In the genomic region with DNA sequence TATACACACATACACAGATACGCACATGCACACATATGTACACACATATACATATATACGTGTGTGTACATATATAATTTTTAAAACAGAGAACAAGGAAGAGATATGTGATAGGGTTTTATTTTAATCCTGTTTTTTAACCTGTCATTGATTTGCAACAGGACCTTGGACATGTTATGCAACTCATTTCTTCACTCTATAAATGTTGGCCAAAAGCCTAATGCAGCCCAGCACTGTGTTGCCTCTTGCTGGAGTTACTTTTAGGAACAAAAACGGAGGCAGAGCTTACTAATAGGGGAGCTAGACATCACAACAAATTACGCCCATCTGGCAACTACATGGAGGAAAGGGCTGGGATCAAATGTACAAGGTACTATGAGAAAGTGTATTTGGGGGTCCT, we compare ENCODE assay signal across 20 cellular contexts.
A peak's percentile ranks its signal among the peaks of the same experiment; 100 is the strongest.
DNase-seq lines count a peak whose midpoint lies in the region; ATAC-seq and TF ChIP-seq lines count a peak whose summit lies in the region.
"Had no signal": no experiment of that assay in that cellular context is flagged by ENCODE, and none has a peak within 500 bp of the region (broad histone marks: within the 10 kb centered on the region; RNA-seq: fewer than 3 reads in every experiment).

No MANE protein-coding gene starts in this region.

- H3K4me1 Mint-ChIP-seq in T-helper 1 cell treated with Interleukin-12 subunit alpha and Interleukin-12 subunit beta and Interleukin-4 antibody, amounts not matched to agents 30 μg/mL and 1 μg/mL, for 36 hours (ENCODE audit: low read depth): peaks cover 47% of the 10 kb centered on the region
- peaks cover 46% of the 10 kb centered on the region for H3K4me1 Mint-ChIP-seq in activated CD8-positive, alpha-beta T cell treated with anti-CD3 and anti-CD28 coated beads for 36 hours (ENCODE audit: low read depth)

- H3K36me3 Mint-ChIP-seq in T-helper 1 cell treated with Interleukin-12 subunit alpha and Interleukin-12 subunit beta and Interleukin-4 antibody, amounts not matched to agents 30 μg/mL and 1 μg/mL, for 36 hours (ENCODE audit: low read depth): peaks cover 20% of the 10 kb centered on the region
- peaks cover 27% of the 10 kb centered on the region for H3K36me3 Mint-ChIP-seq in activated CD8-positive, alpha-beta T cell treated with anti-CD3 and anti-CD28 coated beads for 36 hours (ENCODE audit: low read depth)
- H3K36me3 Mint-ChIP-seq: stimulated activated memory B cell treated with anti-CD40 and anti-IgM and Interleukin-4, amounts not matched to agents 10 μg/mL and 1 μg/mL and 100 μg/mL, for 72 hours had no signal

- ATAC-seq in activated CD8-positive, alpha-beta T cell treated with anti-CD3 and anti-CD28 coated beads for 36 hours: no peak
- no peak for ATAC-seq in HG02759 (IDR thresholded peaks at IDR 0.05; ENCODE audit: unreplicated experiment)
- ATAC-seq: esophagus mucosa; stimulated activated memory B cell treated with anti-CD40 and anti-IgM and Interleukin-4, amounts not matched to agents 10 μg/mL and 1 μg/mL and 100 μg/mL, for 72 hours had no signal

- intact Hi-C loops in activated CD8-positive, alpha-beta T cell treated with anti-CD3 and anti-CD28 coated beads for 36 hours (cut with micrococcal nuclease): no loop called here

- no peaks in the 10 kb centered on the region for H3K27me3 Mint-ChIP-seq in T-helper 1 cell treated with Interleukin-12 subunit alpha and Interleukin-12 subunit beta and Interleukin-4 antibody, amounts not matched to agents 30 μg/mL and 1 μg/mL, for 36 hours (ENCODE audit: low read depth)
- no peaks in the 10 kb centered on the region for H3K27me3 Mint-ChIP-seq in activated CD8-positive, alpha-beta T cell treated with anti-CD3 and anti-CD28 coated beads for 36 hours
- H3K27me3 Mint-ChIP-seq: activated B cell treated with CpG ODN at 0.5 μM for 24 hours; stimulated activated memory B cell treated with anti-CD40 and anti-IgM and Interleukin-4, amounts not matched to agents 10 μg/mL and 1 μg/mL and 100 μg/mL, for 72 hours had no signal

- TF ChIP-seq CTCF in AG09319 (IDR thresholded peaks at IDR 0.05; ENCODE audit: low read depth, low read length) (no peak), fibroblast of pulmonary artery (IDR thresholded peaks at IDR 0.05; ENCODE audit: low read length, missing control alignments) (no peak)
- no peak for TF ChIP-seq CTCF in activated CD8-positive, alpha-beta T cell treated with anti-CD3 and anti-CD28 coated beads for 36 hours (IDR thresholded peaks at IDR 0.05)

- no peak overlapping the region for H3K4me3 ChIP-seq in fibroblast of pulmonary artery (replicated peaks; ENCODE audit: low read depth, low read length)
- H3K4me3 ChIP-seq: cardiac muscle cell, transverse colon had no signal

- DNase-seq in T-helper 1 cell (no peak), AG09319 (ENCODE audit: extremely low read depth, low read depth) (peak; percentile 15), fibroblast of pulmonary artery (ENCODE audit: low read depth) (peak; percentile 58), NCI-H2107 treated with DMSO at 0.1 percent for 48 hours (lab: John Stamatoyannopoulos, UW; ENCODE audit: unreplicated experiment) (no peak)
- DNase-seq in activated CD8-positive, alpha-beta T cell treated with anti-CD3 and anti-CD28 coated beads for 36 hours: no peak
- DNase-seq in stimulated activated CD4-positive, alpha-beta T cell treated with anti-CD3 and anti-CD28 coated beads, Interleukin-12 subunit alpha, Interleukin-12 subunit beta, amount 100 ng/mL, for 4 hours: no peak
- DNase-seq: 8988T; activated B cell treated with CpG ODN at 0.5 μM for 24 hours; activated CD8-positive, alpha-beta memory T cell treated with anti-CD3 and anti-CD28 coated beads, Interleukin-2, amount 50 U/mL, for 4 hours; C1 segment of cervical spinal cord; KBM-7; mesendoderm; NCI-H1092; NCI-H526 treated with DMSO at 0.1 percent for 48 hours; transverse colon had no signal

- H3K9me3 Mint-ChIP-seq in T-helper 1 cell treated with Interleukin-12 subunit alpha and Interleukin-12 subunit beta and Interleukin-4 antibody, amounts not matched to agents 30 μg/mL and 1 μg/mL, for 36 hours: peaks cover 8% of the 10 kb centered on the region
- H3K9me3 Mint-ChIP-seq in activated CD8-positive, alpha-beta T cell treated with anti-CD3 and anti-CD28 coated beads for 36 hours: peaks cover 8% of the 10 kb centered on the region
- H3K9me3 Mint-ChIP-seq: stimulated activated memory B cell treated with anti-CD40 and anti-IgM and Interleukin-4, amounts not matched to agents 10 μg/mL and 1 μg/mL and 100 μg/mL, for 72 hours had no signal

- H3K4me3 Mint-ChIP-seq in T-helper 1 cell treated with Interleukin-12 subunit alpha and Interleukin-12 subunit beta and Interleukin-4 antibody, amounts not matched to agents 30 μg/mL and 1 μg/mL, for 36 hours: no peak overlapping the region
- no peak overlapping the region for H3K4me3 Mint-ChIP-seq in activated CD8-positive, alpha-beta T cell treated with anti-CD3 and anti-CD28 coated beads for 36 hours
- H3K4me3 Mint-ChIP-seq: activated B cell treated with CpG ODN at 0.5 μM for 24 hours; stimulated activated memory B cell treated with anti-CD40 and anti-IgM and Interleukin-4, amounts not matched to agents 10 μg/mL and 1 μg/mL and 100 μg/mL, for 72 hours had no signal

- peak overlapping the region; percentile 90 for H3K27ac Mint-ChIP-seq in T-helper 1 cell treated with Interleukin-12 subunit alpha and Interleukin-12 subunit beta and Interleukin-4 antibody, amounts not matched to agents 30 μg/mL and 1 μg/mL, for 36 hours
- peak overlapping the region; percentile 97 for H3K27ac Mint-ChIP-seq in activated CD8-positive, alpha-beta T cell treated with anti-CD3 and anti-CD28 coated beads for 36 hours
- H3K27ac Mint-ChIP-seq: activated B cell treated with CpG ODN at 0.5 μM for 24 hours; stimulated activated memory B cell treated with anti-CD40 and anti-IgM and Interleukin-4, amounts not matched to agents 10 μg/mL and 1 μg/mL and 100 μg/mL, for 72 hours had no signal

- CTCF ChIA-PET in activated CD8-positive, alpha-beta T cell treated with anti-CD3 and anti-CD28 coated beads for 36 hours (lab: Charles Lee): interaction anchor here (0.9 kb wide), 1 partner anchor 10 kb away, joined by 3 read pairs; no protein-coding TSS in a partner anchor

- POLR2A ChIA-PET in activated CD8-positive, alpha-beta T cell treated with anti-CD3 and anti-CD28 coated beads for 36 hours (lab: Charles Lee): no interaction called here

Comparison
In these comparisons a context has a peak if more than half of its experiments do, and no peak if none do; other contexts are left out.
1. DNase-seq: peak in AG09319 (single experiment) and fibroblast of pulmonary artery (single experiment); none in T-helper 1 cell (0 of 5), activated CD8-positive, alpha-beta T cell treated with anti-CD3 and anti-CD28 coated beads for 36 hours (single experiment), stimulated activated CD4-positive, alpha-beta T cell treated with anti-CD3 and anti-CD28 coated beads, Interleukin-12 subunit alpha, Interleukin-12 subunit beta, amount 100 ng/mL, for 4 hours (single experiment) and NCI-H2107 treated with DMSO at 0.1 percent for 48 hours (single experiment).